In genomic region chr16:65624696-65625095, GRCh38 we compare ENCODE assay signal across 15 cellular contexts.
"Had no signal": no experiment of that assay in that cellular context is flagged by ENCODE, and none has a peak within 500 bp of the region (broad histone marks: within the 10 kb centered on the region; RNA-seq: fewer than 3 reads in every experiment).

No MANE protein-coding gene starts in this region.

- H3K27me3 Mint-ChIP-seq: activated B cell treated with CpG ODN at 0.5 μM for 24 hours; activated CD4-positive, alpha-beta T cell treated with anti-CD3 and anti-CD28 coated beads, Interleukin-2, amount 10 ng/mL, durations not matched to agents 24 days and 14 days; activated naive CD8-positive, alpha-beta T cell treated with anti-CD3 and anti-CD28 coated beads, Interleukin-2, amount 50 U/mL, for 24 hours; stimulated activated naive CD8-positive, alpha-beta T cell treated with anti-CD3 and anti-CD28 coated beads, Interleukin-15, Interleukin-2, amounts not matched to agents 100 ng/mL and 50 ng/mL, for 24 hours; T-cell had no signal

- H3K4me1 Mint-ChIP-seq: activated B cell treated with CpG ODN at 0.5 μM for 24 hours; activated CD4-positive, alpha-beta T cell treated with anti-CD3 and anti-CD28 coated beads, Interleukin-2, amount 10 ng/mL, durations not matched to agents 24 days and 14 days; activated naive CD8-positive, alpha-beta T cell treated with anti-CD3 and anti-CD28 coated beads, Interleukin-2, amount 50 U/mL, for 24 hours; endodermal cell; T-cell had no signal

- H3K4me3 Mint-ChIP-seq: activated B cell treated with CpG ODN at 0.5 μM for 24 hours; activated CD4-positive, alpha-beta T cell treated with anti-CD3 and anti-CD28 coated beads, Interleukin-2, amount 10 ng/mL, durations not matched to agents 24 days and 14 days; activated naive CD8-positive, alpha-beta T cell treated with anti-CD3 and anti-CD28 coated beads, Interleukin-2, amount 50 U/mL, for 24 hours; activated T-helper 1 cell treated with anti-CD3 and anti-CD28 coated beads, Interleukin-12 subunit alpha, Interleukin-12 subunit beta, Interleukin-2, Interleukin-4 antibody, amounts not matched to agents 30 ng/mL and 10 ng/mL and 1 ng/mL, durations not matched to agents 14 hours and 24 hours and 36 hours; endodermal cell; stimulated activated naive CD8-positive, alpha-beta T cell treated with anti-CD3 and anti-CD28 coated beads, Interleukin-15, Interleukin-2, amounts not matched to agents 100 ng/mL and 50 ng/mL, for 24 hours; T-cell had no signal

- DNase-seq: activated B cell treated with CpG ODN at 0.5 μM for 24 hours; activated CD4-positive, alpha-beta T cell treated with anti-CD3 and anti-CD28 coated beads, Interleukin-2, amount 10 ng/mL, durations not matched to agents 24 days and 14 days; activated naive CD4-positive, alpha-beta T cell treated with Interleukin-2 at 50 U/mL for 16 hours; activated naive CD8-positive, alpha-beta T cell treated with anti-CD3 and anti-CD28 coated beads, Interleukin-2, amount 50 U/mL, for 24 hours; endodermal cell; erythroblast; hippocampal formation; kidney glomerular epithelial cell; stimulated activated CD4-positive, alpha-beta T cell treated with anti-CD3 and anti-CD28 coated beads, Interleukin-4, amount 100 ng/mL, for 1 hour; stimulated activated CD8-positive, alpha-beta memory T cell treated with anti-CD3 and anti-CD28 coated beads, Interleukin-4, amount 100 ng/mL, for 48 hours; T-cell had no signal

- H3K36me3 Mint-ChIP-seq: T-cell had no signal

- H3K36me3 ChIP-seq: thoracic aorta had no signal

- ATAC-seq: activated naive CD8-positive, alpha-beta T cell treated with anti-CD3 and anti-CD28 coated beads, Interleukin-2, amount 50 U/mL, for 24 hours; sciatic nerve; T-cell had no signal

- H3K9me3 ChIP-seq: thoracic aorta had no signal

- H3K9me3 Mint-ChIP-seq: activated CD4-positive, alpha-beta T cell treated with anti-CD3 and anti-CD28 coated beads, Interleukin-2, amount 10 ng/mL, durations not matched to agents 24 days and 14 days; activated naive CD8-positive, alpha-beta T cell treated with anti-CD3 and anti-CD28 coated beads, Interleukin-2, amount 50 U/mL, for 24 hours; activated T-helper 1 cell treated with anti-CD3 and anti-CD28 coated beads, Interleukin-12 subunit alpha, Interleukin-12 subunit beta, Interleukin-2, Interleukin-4 antibody, amounts not matched to agents 30 ng/mL and 10 ng/mL and 1 ng/mL, durations not matched to agents 14 hours and 24 hours and 36 hours; endodermal cell had no signal

- H3K27ac ChIP-seq: thoracic aorta had no signal

- H3K4me3 ChIP-seq: thoracic aorta had no signal

- H3K27ac Mint-ChIP-seq: activated B cell treated with CpG ODN at 0.5 μM for 24 hours; activated CD4-positive, alpha-beta T cell treated with anti-CD3 and anti-CD28 coated beads, Interleukin-2, amount 10 ng/mL, durations not matched to agents 24 days and 14 days; activated naive CD8-positive, alpha-beta T cell treated with anti-CD3 and anti-CD28 coated beads, Interleukin-2, amount 50 U/mL, for 24 hours; activated T-helper 1 cell treated with anti-CD3 and anti-CD28 coated beads, Interleukin-12 subunit alpha, Interleukin-12 subunit beta, Interleukin-2, Interleukin-4 antibody, amounts not matched to agents 30 ng/mL and 10 ng/mL and 1 ng/mL, durations not matched to agents 14 hours and 24 hours and 36 hours; endodermal cell; stimulated activated naive CD8-positive, alpha-beta T cell treated with anti-CD3 and anti-CD28 coated beads, Interleukin-15, Interleukin-2, amounts not matched to agents 100 ng/mL and 50 ng/mL, for 24 hours; T-cell had no signal
